ENCODE assay signal across 9 cellular contexts in the genomic region with DNA sequence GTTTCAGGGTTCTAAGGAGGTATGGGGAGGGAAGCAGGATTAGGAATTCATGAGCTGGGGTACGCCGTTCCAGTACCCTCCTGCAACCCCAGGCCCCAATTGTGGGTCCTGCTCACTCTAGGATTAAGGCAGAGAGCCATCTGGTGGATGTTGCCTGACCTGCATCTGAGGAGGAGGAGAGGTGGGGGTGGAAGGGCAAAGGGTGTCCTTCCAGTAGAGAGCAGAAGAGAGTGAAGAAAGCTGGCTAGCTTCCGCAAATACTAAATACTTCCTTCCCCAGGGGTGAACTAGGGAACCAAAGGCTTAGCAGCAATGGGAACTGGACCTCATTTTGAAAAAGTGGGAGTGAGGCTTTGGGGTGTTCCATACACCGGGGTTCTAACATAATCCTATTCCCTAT. TPM values are rescaled to one million over a fixed set of nuclear protein-coding genes. Genes with fewer than 3 reads are reported as not detected.
DNase-seq lines count a peak whose midpoint lies in the region; ATAC-seq, FAIRE-seq and TF ChIP-seq lines count a peak whose summit lies in the region.
"Had no signal": no experiment of that assay in that cellular context is flagged by ENCODE, and none has a peak within 500 bp of the region (broad histone marks: within the 10 kb centered on the region; RNA-seq: fewer than 3 reads in every experiment).

No MANE protein-coding gene starts in this region.

- no peak for TF ChIP-seq EP300 in A549 (IDR thresholded peaks at IDR 0.05)

- DNase-seq in A549 (ENCODE audit: low read depth in 1 of 2, low spot score in 1 of 2) (peak; percentile 67 to 84), GM13977 (ENCODE audit: low spot score) (peak; percentile 73), NCI-H1694 (lab: John Stamatoyannopoulos, UW) (peak; percentile 48), cardiac fibroblast (ENCODE audit: low read depth in 2 of 2) (peak; percentile 75 to 78), kidney epithelial cell (ENCODE audit: low read depth) (no peak)
- DNase-seq in activated CD4-positive, CD25-positive, alpha-beta regulatory T cell (lab: John Stamatoyannopoulos, UW), result peak; percentile 13 to 42 (median 39)
- peak; percentile 48 to 56 for DNase-seq in stimulated activated CD4-positive, alpha-beta T cell treated with anti-CD3 and anti-CD28 coated beads, Interleukin-1b, Interleukin-23, amount 100 ng/mL, for 4 hours (ENCODE audit: low read depth in 2 of 2)

- H3K9me3 ChIP-seq in A549, result no peaks in the 10 kb centered on the region

- POLR2A ChIA-PET in A549 (lab: Yijun Ruan, JAX), result interaction anchor here (1.0 to 1.3 kb wide), 4 partner anchors 9 to 66 kb away, joined by 3 to 6 read pairs (median 3); partner anchors contain the start of gene ANAPC15

- in situ Hi-C loops in GM13977 (cut with MboI; ENCODE audit: low pct_unique_long_range_greater_than_20kb, low sequenced_read_pairs, unreplicated experiment), result no loop called here

- CTCF ChIA-PET in A549 (lab: Yijun Ruan, JAX), result interaction anchor here (0.5 to 14.0 kb wide), 36 partner anchors 9 to 340 kb away, joined by 3 to 354 read pairs (median 4); partner anchors contain the start of genes LAMTOR1 and TOMT

- no peak for TF ChIP-seq POLR2A in A549 (IDR thresholded peaks at IDR 0.05; ENCODE audit: low read length)

- no peak overlapping the region for H3K4me2 ChIP-seq in A549

- H3K4me3 ChIP-seq in A549, result no peak overlapping the region
- no peak overlapping the region for H3K4me3 ChIP-seq in cardiac fibroblast (replicated peaks in 1 of 2; ENCODE audit: low read depth in 2 of 2, low read length in 2 of 2)
- H3K4me3 ChIP-seq in kidney epithelial cell (ENCODE audit: low read depth, low read length), result no peak overlapping the region

- FAIRE-seq in A549 (lab: Jason Lieb, UNC), result no peak

- peak; percentile 86 for TF ChIP-seq CTCF in A549 (IDR thresholded peaks at IDR 0.05)
- peak; percentile 91 for TF ChIP-seq CTCF in GM13977 (IDR thresholded peaks at IDR 0.05; ENCODE audit: extremely low read depth, insufficient read depth, missing control alignments)
- TF ChIP-seq CTCF in cardiac fibroblast (IDR thresholded peaks at IDR 0.05; ENCODE audit: low read depth, low read length), result peak; percentile 86
- peak; percentile 86 for TF ChIP-seq CTCF in kidney epithelial cell (IDR thresholded peaks at IDR 0.05; ENCODE audit: insufficient read depth, low read length, poor library complexity, severe bottlenecking)

- H3K27ac ChIP-seq in A549, result peak overlapping the region in 1 of 2 experiments; percentile 29; a peak in 2 of 6 replicates

- WGBS in A549 (ENCODE audit: missing lambda C conversion rate), result 28% methylated on average over 4 of the region's 4 CpGs

- peaks cover 4% of the 10 kb centered on the region for H3K36me3 ChIP-seq in kidney epithelial cell (ENCODE audit: control insufficient read depth, insufficient read depth, low read length)

- peaks cover 6% of the 10 kb centered on the region for H3K4me1 ChIP-seq in A549

- H3K27me3 ChIP-seq in kidney epithelial cell (ENCODE audit: control insufficient read depth, insufficient read depth, low read length), result no peaks in the 10 kb centered on the region

- ATAC-seq in A549 (peak; percentile 94 to 95), HG03196 (IDR thresholded peaks at IDR 0.05; ENCODE audit: unreplicated experiment) (no peak)

- TF ChIP-seq RAD21 in A549 (conservative IDR thresholded peaks at IDR 0.05 in 1 of 2, IDR thresholded peaks at IDR 0.05 in 1 of 2), result peak; percentile 75 to 83

TF ChIP-seq in A549, 52 proteins besides CTCF, POLR2A, EP300 and RAD21:
- TF ChIP-seq, protein P1, sequence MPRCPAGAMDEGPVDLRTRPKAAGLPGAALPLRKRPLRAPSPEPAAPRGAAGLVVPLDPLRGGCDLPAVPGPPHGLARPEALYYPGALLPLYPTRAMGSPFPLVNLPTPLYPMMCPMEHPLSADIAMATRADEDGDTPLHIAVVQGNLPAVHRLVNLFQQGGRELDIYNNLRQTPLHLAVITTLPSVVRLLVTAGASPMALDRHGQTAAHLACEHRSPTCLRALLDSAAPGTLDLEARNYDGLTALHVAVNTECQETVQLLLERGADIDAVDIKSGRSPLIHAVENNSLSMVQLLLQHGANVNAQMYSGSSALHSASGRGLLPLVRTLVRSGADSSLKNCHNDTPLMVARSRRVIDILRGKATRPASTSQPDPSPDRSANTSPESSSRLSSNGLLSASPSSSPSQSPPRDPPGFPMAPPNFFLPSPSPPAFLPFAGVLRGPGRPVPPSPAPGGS (IDR thresholded peaks at IDR 0.05), result no peak
- TF ChIP-seq HOXB5 (CRISPR knock-in tag; IDR thresholded peaks at IDR 0.05), result no peak
- no peak for TF ChIP-seq RARB (CRISPR knock-in tag; IDR thresholded peaks at IDR 0.05)
- TF ChIP-seq SMC3 (IDR thresholded peaks at IDR 0.05), result peak; percentile 92
- TF ChIP-seq HES2 (IDR thresholded peaks at IDR 0.05), result no peak

RNA-seq across cellular contexts. Expression of gene LRRC51, which starts 10.6 kb away (rescaled TPM):
- 14.3 and 16.3 TPM in 2 replicates for polyA plus RNA-seq in A549 (2011; rRNA removed)
- polyA plus RNA-seq in A549 (2012; cell fraction: cytosol; rRNA removed), result 12.3 and 13.1 TPM in 2 replicates
- 4.8 and 6.5 TPM in 2 replicates for polyA plus RNA-seq in A549 (2012; cell fraction: nucleus; rRNA removed)
- 8.2 to 10.1 TPM (median 9.1 TPM) in 3 replicates for polyA plus RNA-seq in A549 (2017; fragmentation: RNase III; extraction: RNeasy Plus Mini Kit Qiagen cat#74134 plus additional on column Dnase treatment)
- 12.8 and 20.3 TPM in 2 replicates for polyA minus RNA-seq in A549 (2011; rRNA and poly(A)+ RNA removed)
- 5.7 and 7.3 TPM in 2 replicates for total RNA-seq in kidney epithelial cell

RNA-seq across cellular contexts. Expression of gene NUMA1, which starts 10.9 kb away (rescaled TPM):
- 51.5 and 64.6 TPM in 2 replicates for polyA plus RNA-seq in A549 (2011; rRNA removed)
- 50.6 and 60.4 TPM in 2 replicates for polyA plus RNA-seq in A549 (2012; cell fraction: cytosol; rRNA removed)
- 179 and 261 TPM in 2 replicates for polyA plus RNA-seq in A549 (2012; cell fraction: nucleus; rRNA removed)
- polyA plus RNA-seq in A549 (2017; fragmentation: RNase III; extraction: RNeasy Plus Mini Kit Qiagen cat#74134 plus additional on column Dnase treatment), result 56.3 to 65.8 TPM (median 64.5 TPM) in 3 replicates
- 177 and 183 TPM in 2 replicates for polyA minus RNA-seq in A549 (2011; rRNA and poly(A)+ RNA removed)
- total RNA-seq in kidney epithelial cell, result 144 and 157 TPM in 2 replicates

RNA-seq across cellular contexts. Expression of gene LAMTOR1, which starts 11.8 kb away (rescaled TPM):
- polyA plus RNA-seq in A549 (2011; rRNA removed) (66.1 and 85.8 TPM in 2 replicates), A549 (2017; fragmentation: RNase III; extraction: RNeasy Plus Mini Kit Qiagen cat#74134 plus additional on column Dnase treatment) (109 to 119 TPM (median 114 TPM) in 3 replicates)
- polyA plus RNA-seq in A549 (2012; cell fraction: cytosol; rRNA removed), result 149 and 169 TPM in 2 replicates
- polyA plus RNA-seq in A549 (2012; cell fraction: nucleus; rRNA removed), result 92.6 and 120 TPM in 2 replicates
- polyA minus RNA-seq in A549 (2011; rRNA and poly(A)+ RNA removed), result 110 and 172 TPM in 2 replicates
- 201 and 207 TPM in 2 replicates for total RNA-seq in kidney epithelial cell

RNA-seq across cellular contexts. Expression of gene TOMT, which starts 14.4 kb away (rescaled TPM):
- polyA plus RNA-seq in A549 (2011; rRNA removed) (not detected in 2 replicates), A549 (2017; fragmentation: RNase III; extraction: RNeasy Plus Mini Kit Qiagen cat#74134 plus additional on column Dnase treatment) (not detected in 3 replicates)
- polyA plus RNA-seq in A549 (2012; cell fraction: cytosol; rRNA removed), result 0.06 and 0.09 TPM in 2 replicates
- 1.8 and 1.9 TPM in 2 replicates for polyA plus RNA-seq in A549 (2012; cell fraction: nucleus; rRNA removed)
- not detected in 2 replicates for polyA minus RNA-seq in A549 (2011; rRNA and poly(A)+ RNA removed)
- not detected in 2 replicates for total RNA-seq in kidney epithelial cell
- total RNA-seq: temporal lobe had no signal

RNA-seq across cellular contexts. Expression of gene ANAPC15, which starts 21.2 kb away (rescaled TPM):
- polyA plus RNA-seq in A549 (2011; rRNA removed) (48.5 and 88.2 TPM in 2 replicates), A549 (2017; fragmentation: RNase III; extraction: RNeasy Plus Mini Kit Qiagen cat#74134 plus additional on column Dnase treatment) (96.2 to 103 TPM (median 97.5 TPM) in 3 replicates)
- 92.8 and 123 TPM in 2 replicates for polyA plus RNA-seq in A549 (2012; cell fraction: cytosol; rRNA removed)
- 38.6 and 44.0 TPM in 2 replicates for polyA plus RNA-seq in A549 (2012; cell fraction: nucleus; rRNA removed)
- 43.8 and 49.8 TPM in 2 replicates for polyA minus RNA-seq in A549 (2011; rRNA and poly(A)+ RNA removed)
- 31.7 and 31.8 TPM in 2 replicates for total RNA-seq in kidney epithelial cell
